ENCODE assay signal across 1 cellular context in genomic region chr7:73810991-73811360, GRCh38.
TF ChIP-seq lines count a peak whose summit lies in the region.

No MANE protein-coding gene starts in this region.

TF ChIP-seq in K562, 482 proteins besides CTCF, POLR2A, EP300 and RAD21:
- no peak for TF ChIP-seq SRSF7 (optimal IDR thresholded peaks at IDR 0.05; ENCODE audit: low read depth, low read length)
- no peak for TF ChIP-seq ZNF282 (CRISPR knock-in tag; IDR thresholded peaks at IDR 0.05)
- no peak for TF ChIP-seq JUN (IDR thresholded peaks at IDR 0.05; ENCODE audit: borderline replicate concordance, low read depth, low read length)
- no peak for TF ChIP-seq JUN (CRISPR knock-in tag; IDR thresholded peaks at IDR 0.05; ENCODE audit: borderline replicate concordance)
- TF ChIP-seq ZKSCAN3 (CRISPR knock-in tag; IDR thresholded peaks at IDR 0.05) = no peak
- TF ChIP-seq BRD4 (IDR thresholded peaks at IDR 0.05) = no peak
- TF ChIP-seq DLX4 (CRISPR knock-in tag; IDR thresholded peaks at IDR 0.05) = no peak
- TF ChIP-seq HOXB6 (CRISPR knock-in tag; IDR thresholded peaks at IDR 0.05; ENCODE audit: borderline replicate concordance) = no peak
- no peak for TF ChIP-seq MTA3 (IDR thresholded peaks at IDR 0.05; ENCODE audit: borderline replicate concordance)
- TF ChIP-seq ETS1 (conservative IDR thresholded peaks at IDR 0.05; ENCODE audit: control insufficient read depth, low read depth, low read length) = no peak
- no peak for TF ChIP-seq ZKSCAN8 (CRISPR knock-in tag; IDR thresholded peaks at IDR 0.05)
- no peak for TF ChIP-seq MAZ (CRISPR knock-in tag; conservative IDR thresholded peaks at IDR 0.05 in 1 of 2, IDR thresholded peaks at IDR 0.05 in 1 of 2)
- TF ChIP-seq TSC22D4 (tag; IDR thresholded peaks at IDR 0.05) = no peak
- no peak for TF ChIP-seq ZNF197 (CRISPR knock-in tag; IDR thresholded peaks at IDR 0.05; ENCODE audit: low read depth)
- TF ChIP-seq ERF (CRISPR knock-in tag; IDR thresholded peaks at IDR 0.05) = no peak
- TF ChIP-seq ZBTB7A (IDR thresholded peaks at IDR 0.05; ENCODE audit: borderline replicate concordance, control insufficient read depth, low read depth, low read length) = no peak
- no peak for TF ChIP-seq KLF16 (IDR thresholded peaks at IDR 0.05)
- TF ChIP-seq MAFG (tag; conservative IDR thresholded peaks at IDR 0.05) = no peak
- TF ChIP-seq NFXL1 (CRISPR knock-in tag; IDR thresholded peaks at IDR 0.05) = no peak
